Comparison of ENCODE assay signal across 1 cellular context in the genomic region with DNA sequence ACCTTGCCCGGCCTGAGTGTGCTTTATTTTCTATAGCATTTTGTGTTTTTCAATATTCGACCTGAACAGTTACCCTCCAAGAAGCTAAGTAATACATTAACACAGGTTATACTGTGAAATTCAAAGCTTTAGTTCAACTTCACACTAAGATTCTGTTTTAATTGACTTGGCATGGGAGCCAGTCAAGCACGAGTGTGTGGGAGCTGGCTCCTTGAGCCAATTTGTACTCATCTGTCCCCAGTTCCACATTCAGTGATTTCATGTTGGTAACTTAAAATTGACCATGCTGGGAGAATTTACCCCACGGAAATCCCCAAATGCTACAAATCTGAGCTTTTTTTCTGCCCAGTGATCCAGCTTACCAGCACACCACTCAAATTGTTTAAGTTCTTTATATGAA.
TF ChIP-seq lines count a peak whose summit lies in the region.

No MANE protein-coding gene starts in this region.

TF ChIP-seq in GM12878, 131 proteins besides CTCF, POLR2A, EP300 and RAD21 (continued from another document):
- no peak for TF ChIP-seq TCF3 (IDR thresholded peaks at IDR 0.05; ENCODE audit: borderline replicate concordance, insufficient read depth, low read depth, low read length)
- TF ChIP-seq BACH1 (IDR thresholded peaks at IDR 0.05; ENCODE audit: borderline replicate concordance): peak; percentile 32; the same call in 1 of the 2 replicates
- TF ChIP-seq, protein P1, sequence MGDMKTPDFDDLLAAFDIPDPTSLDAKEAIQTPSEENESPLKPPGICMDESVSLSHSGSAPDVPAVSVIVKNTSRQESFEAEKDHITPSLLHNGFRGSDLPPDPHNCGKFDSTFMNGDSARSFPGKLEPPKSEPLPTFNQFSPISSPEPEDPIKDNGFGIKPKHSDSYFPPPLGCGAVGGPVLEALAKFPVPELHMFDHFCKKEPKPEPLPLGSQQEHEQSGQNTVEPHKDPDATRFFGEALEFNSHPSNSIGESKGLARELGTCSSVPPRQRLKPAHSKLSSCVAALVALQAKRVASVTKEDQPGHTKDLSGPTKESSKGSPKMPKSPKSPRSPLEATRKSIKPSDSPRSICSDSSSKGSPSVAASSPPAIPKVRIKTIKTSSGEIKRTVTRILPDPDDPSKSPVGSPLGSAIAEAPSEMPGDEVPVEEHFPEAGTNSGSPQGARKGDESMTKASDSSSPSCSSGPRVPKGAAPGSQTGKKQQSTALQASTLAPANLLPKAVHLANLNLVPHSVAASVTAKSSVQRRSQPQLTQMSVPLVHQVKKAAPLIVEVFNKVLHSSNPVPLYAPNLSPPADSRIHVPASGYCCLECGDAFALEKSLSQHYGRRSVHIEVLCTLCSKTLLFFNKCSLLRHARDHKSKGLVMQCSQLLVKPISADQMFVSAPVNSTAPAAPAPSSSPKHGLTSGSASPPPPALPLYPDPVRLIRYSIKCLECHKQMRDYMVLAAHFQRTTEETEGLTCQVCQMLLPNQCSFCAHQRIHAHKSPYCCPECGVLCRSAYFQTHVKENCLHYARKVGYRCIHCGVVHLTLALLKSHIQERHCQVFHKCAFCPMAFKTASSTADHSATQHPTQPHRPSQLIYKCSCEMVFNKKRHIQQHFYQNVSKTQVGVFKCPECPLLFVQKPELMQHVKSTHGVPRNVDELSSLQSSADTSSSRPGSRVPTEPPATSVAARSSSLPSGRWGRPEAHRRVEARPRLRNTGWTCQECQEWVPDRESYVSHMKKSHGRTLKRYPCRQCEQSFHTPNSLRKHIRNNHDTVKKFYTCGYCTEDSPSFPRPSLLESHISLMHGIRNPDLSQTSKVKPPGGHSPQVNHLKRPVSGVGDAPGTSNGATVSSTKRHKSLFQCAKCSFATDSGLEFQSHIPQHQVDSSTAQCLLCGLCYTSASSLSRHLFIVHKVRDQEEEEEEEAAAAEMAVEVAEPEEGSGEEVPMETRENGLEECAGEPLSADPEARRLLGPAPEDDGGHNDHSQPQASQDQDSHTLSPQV (IDR thresholded peaks at IDR 0.05): peak; percentile 88
- peak; percentile 84 for TF ChIP-seq RELA (IDR thresholded peaks at IDR 0.05; ENCODE audit: borderline replicate concordance, partially characterized antibody)
- no peak for TF ChIP-seq WRNIP1 (IDR thresholded peaks at IDR 0.05; ENCODE audit: borderline replicate concordance, low read depth, low read length)
- TF ChIP-seq KAT2A (conservative IDR thresholded peaks at IDR 0.05; ENCODE audit: control insufficient read depth, low read depth, low read length): no peak
- TF ChIP-seq EGR1 (IDR thresholded peaks at IDR 0.05; ENCODE audit: borderline replicate concordance in 1 of 2, low read depth in 2 of 2, low read length in 2 of 2): no peak
- 0 out of 2 replicates have a peak, but pooled peaks have one; percentile 22 for TF ChIP-seq NBN (IDR thresholded peaks at IDR 0.05)
- peak; percentile 69; the same call in 1 of the 2 replicates for TF ChIP-seq BCL11A (IDR thresholded peaks at IDR 0.05; ENCODE audit: low read depth, low read length)
- no peak for TF ChIP-seq ZNF217 (IDR thresholded peaks at IDR 0.05)
- TF ChIP-seq BCLAF1 (IDR thresholded peaks at IDR 0.05): no peak
- no peak for TF ChIP-seq NFYA (IDR thresholded peaks at IDR 0.05; ENCODE audit: borderline replicate concordance, low read depth, low read length)
- no peak for TF ChIP-seq JUNB (IDR thresholded peaks at IDR 0.05)
- TF ChIP-seq KDM1A (IDR thresholded peaks at IDR 0.05; ENCODE audit: borderline replicate concordance): no peak
- peak; percentile 37 for TF ChIP-seq SMAD1 (IDR thresholded peaks at IDR 0.05; ENCODE audit: low read depth, partially characterized antibody)
- TF ChIP-seq SRF (IDR thresholded peaks at IDR 0.05; ENCODE audit: low read depth in 2 of 2, low read length in 2 of 2): no peak
- no peak for TF ChIP-seq TCF12 (IDR thresholded peaks at IDR 0.05; ENCODE audit: low read depth, low read length)
- peak in 1 of 2 experiments; percentile 0; a peak in 2 of 4 replicates for TF ChIP-seq IKZF2 (IDR thresholded peaks at IDR 0.05)
- peak; percentile 17; the same call in 1 of the 2 replicates for TF ChIP-seq FOXM1 (IDR thresholded peaks at IDR 0.05; ENCODE audit: low read depth, low read length)
- no peak for TF ChIP-seq RCOR1 (conservative IDR thresholded peaks at IDR 0.05; ENCODE audit: low read depth, low read length)
- no peak for TF ChIP-seq NKRF (conservative IDR thresholded peaks at IDR 0.05)
- TF ChIP-seq BRCA1 (IDR thresholded peaks at IDR 0.05; ENCODE audit: low read depth, low read length): no peak
